In genomic region chr6:53811746-53812145, GRCh38 we compare ENCODE assay signal across 18 cellular contexts. TPM values are rescaled to one million over a fixed set of nuclear protein-coding genes. Genes with fewer than 3 reads are reported as not detected.
A peak's percentile ranks its signal among the peaks of the same experiment; 100 is the strongest.
DNase-seq lines count a peak whose midpoint lies in the region; ATAC-seq, FAIRE-seq and TF ChIP-seq lines count a peak whose summit lies in the region.
"Had no signal": no experiment of that assay in that cellular context is flagged by ENCODE, and none has a peak within 500 bp of the region (broad histone marks: within the 10 kb centered on the region; RNA-seq: fewer than 3 reads in every experiment).

No MANE protein-coding gene starts in this region.

- POLR2A ChIA-PET in PC-3 (lab: Charles Lee; ENCODE audit: unreplicated experiment), result no interaction called here

- H3K4me1 ChIP-seq in PC-3 (ENCODE audit: insufficient read depth, low read length) (peaks cover 44% of the 10 kb centered on the region), foreskin keratinocyte (peaks cover 27% of the 10 kb centered on the region), stomach smooth muscle (ENCODE audit: control insufficient read depth, insufficient read depth, low read length) (peaks cover 6% of the 10 kb centered on the region)

- H3K4me3 ChIP-seq in PC-3 (ENCODE audit: low read length), result no peak overlapping the region
- no peak overlapping the region for H3K4me3 ChIP-seq in stomach smooth muscle (ENCODE audit: low read length in 2 of 2)

- ATAC-seq in PC-3 (no peak), foreskin keratinocyte (peak; percentile 15)
- ATAC-seq: stimulated activated naive CD8-positive, alpha-beta T cell treated with anti-CD3 and anti-CD28 coated beads, Interleukin-15, Interleukin-2, amounts not matched to agents 100 U/mL and 50 U/mL, for 24 hours had no signal

- H3K9ac ChIP-seq in PC-3 (ENCODE audit: low read length) (no peak overlapping the region), stomach smooth muscle (ENCODE audit: low read length in 2 of 2) (no peak overlapping the region)

- BruUV-seq in PC-3 (replicated peaks; lab: Mats Ljungman, UMichigan), result no TSS peak

- H3K36me3 ChIP-seq in PC-3 (ENCODE audit: low read depth, low read length), result no peaks in the 10 kb centered on the region
- no peaks in the 10 kb centered on the region for H3K36me3 ChIP-seq in stomach smooth muscle (ENCODE audit: control insufficient read depth in 2 of 2, insufficient read depth in 2 of 2, low read length in 2 of 2)
- H3K36me3 ChIP-seq: WERI-Rb-1 had no signal

- FAIRE-seq in frontal cortex (lab: Jason Lieb, UNC), result no peak
- FAIRE-seq: kidney, urothelium cell line had no signal

- H3F3A ChIP-seq in PC-3 (ENCODE audit: low read length, unreplicated experiment), result no peaks in the 10 kb centered on the region

- H3K79me2 ChIP-seq in PC-3 (ENCODE audit: low read length), result peaks cover 69% of the 10 kb centered on the region

- H2AFZ ChIP-seq in PC-3 (ENCODE audit: low read length), result no peak overlapping the region

- H3K9me3 ChIP-seq in PC-3 (ENCODE audit: low read length) (no peaks in the 10 kb centered on the region), stomach smooth muscle (ENCODE audit: control insufficient read depth in 2 of 2, low read length in 2 of 2) (no peaks in the 10 kb centered on the region)

- H3K27ac ChIP-seq in PC-3 (ENCODE audit: low read length) (peak overlapping the region; percentile 5), foreskin keratinocyte (peak overlapping the region; percentile 2), stomach smooth muscle (ENCODE audit: low read length) (peak overlapping the region; percentile 24)
- H3K27ac ChIP-seq: WERI-Rb-1 had no signal

- CTCF ChIA-PET in PC-3 (lab: Charles Lee), result no interaction called here

- H3K9me2 ChIP-seq in PC-3 (replicated peaks; ENCODE audit: low read length), result no peaks in the 10 kb centered on the region

- peak overlapping the region; percentile 71 for H3K4me2 ChIP-seq in PC-3 (ENCODE audit: low read length)

- H3K27me3 ChIP-seq in PC-3 (ENCODE audit: low read length) (no peaks in the 10 kb centered on the region), foreskin keratinocyte (no peaks in the 10 kb centered on the region), stomach smooth muscle (ENCODE audit: control insufficient read depth in 1 of 2, insufficient read depth in 2 of 2, low read length in 2 of 2) (no peaks in the 10 kb centered on the region)

- TF ChIP-seq CTCF in PC-3 (conservative IDR thresholded peaks at IDR 0.05; ENCODE audit: low read depth, low read length) (no peak), foreskin keratinocyte (conservative IDR thresholded peaks at IDR 0.05) (no peak)

- peak; percentile 26 for DNase-seq in NCI-H345 (lab: John Stamatoyannopoulos, UW)
- DNase-seq in NCI-H345 treated with DMSO at 0.1 percent for 48 hours (lab: John Stamatoyannopoulos, UW; ENCODE audit: unreplicated experiment), result no peak
- DNase-seq in PC-3, result no peak
- DNase-seq in foreskin keratinocyte, result no peak
- DNase-seq in NCI-H2196 (lab: John Stamatoyannopoulos, UW; ENCODE audit: unreplicated experiment), result no peak
- DNase-seq in frontal cortex (ENCODE audit: low spot score in 2 of 2), result no peak
- no peak for DNase-seq in stimulated activated CD4-positive, alpha-beta T cell treated with anti-CD3 and anti-CD28 coated beads, Interleukin-4, amount 100 ng/mL, for 24 hours
- DNase-seq: activated CD8-positive, alpha-beta memory T cell treated with anti-CD3 and anti-CD28 coated beads for 24 hours; activated naive CD8-positive, alpha-beta T cell treated with anti-CD3 and anti-CD28 coated beads, Interleukin-2, amount 10 ng/mL, durations not matched to agents 7 days and 5 days; kidney; NCI-H187 treated with DMSO at 0.1 percent for 48 hours; NCI-H82; nephron progenitor cell; stimulated activated naive CD8-positive, alpha-beta T cell treated with anti-CD3 and anti-CD28 coated beads, Interleukin-15, Interleukin-2, amounts not matched to agents 100 U/mL and 50 U/mL, for 24 hours; T-helper 1 cell; WERI-Rb-1 had no signal

- intact Hi-C loops in PC-3 (cut with micrococcal nuclease), result loop anchor here (2.0 to 5.0 kb wide), 2 partner anchors 17 to 146 kb away; partner anchors contain the start of gene LRRC1

- H4K20me1 ChIP-seq in PC-3 (ENCODE audit: low read length), result no peaks in the 10 kb centered on the region; the same call in 1 of the 2 replicates

RNA-seq across cellular contexts. Expression of gene LRRC1, which starts 16.9 kb away (rescaled TPM):
- total RNA-seq in PC-3 (2014; rRNA removed) (18.1 and 19.4 TPM in 2 replicates), foreskin keratinocyte (22.5 and 23.6 TPM in 2 replicates), frontal cortex (10.6 TPM)
- 9.2 and 10.7 TPM in 2 replicates for polyA plus RNA-seq in foreskin keratinocyte
